ENCODE assay signal across 8 cellular contexts in genomic region chrX:3920424-3921017, GRCh38.
DNase-seq lines count a peak whose midpoint lies in the region; ATAC-seq and TF ChIP-seq lines count a peak whose summit lies in the region.
"Not testable (repeated sequence)": the region's sequence is repeated elsewhere in the genome, so short reads cannot be mapped to it uniquely, and the experiment has no call there.

No MANE protein-coding gene starts in this region.

- CTCF ChIA-PET in HCT116 (lab: Charles Lee); activated CD8-positive, alpha-beta T cell treated with anti-CD3 and anti-CD28 coated beads for 36 hours (lab: Charles Lee): not testable (repeated sequence)

- not testable (repeated sequence) for H4K20me1 ChIP-seq in HCT116 (ENCODE audit: insufficient read depth)

- H3K4me1 Mint-ChIP-seq in activated CD8-positive, alpha-beta T cell treated with anti-CD3 and anti-CD28 coated beads for 36 hours (ENCODE audit: low read depth); stimulated activated naive B cell treated with anti-CD40 and anti-IgM and Interleukin-4, amounts not matched to agents 10 μg/mL and 1 μg/mL and 100 μg/mL, for 72 hours: not testable (repeated sequence)

- not testable (repeated sequence) for H3K27ac Mint-ChIP-seq in activated CD8-positive, alpha-beta T cell treated with anti-CD3 and anti-CD28 coated beads for 36 hours; stimulated activated naive B cell treated with anti-CD40 and anti-IgM and Interleukin-4, amounts not matched to agents 10 μg/mL and 1 μg/mL and 100 μg/mL, for 72 hours

- ATAC-seq in GM18858 (IDR thresholded peaks at IDR 0.05; ENCODE audit: unreplicated experiment) = peak; percentile 96
- peak; percentile 97 for ATAC-seq in GM19463 (IDR thresholded peaks at IDR 0.05; ENCODE audit: unreplicated experiment)
- peak; percentile 98 for ATAC-seq in HCT116
- ATAC-seq in HG03039 (IDR thresholded peaks at IDR 0.05; ENCODE audit: unreplicated experiment) = peak; percentile 95
- peak; percentile 99 for ATAC-seq in HG03457 (IDR thresholded peaks at IDR 0.05; ENCODE audit: unreplicated experiment)
- ATAC-seq in activated CD8-positive, alpha-beta T cell treated with anti-CD3 and anti-CD28 coated beads for 36 hours = peak; percentile 98
- ATAC-seq in left ventricle myocardium superior = peak; percentile 89
- ATAC-seq in stimulated activated naive B cell treated with anti-CD40 and anti-IgM and Interleukin-4, amounts not matched to agents 10 μg/mL and 1 μg/mL and 100 μg/mL, for 72 hours (replicated peaks) = peak; percentile 96 to 97

- H3K27ac ChIP-seq in HCT116 (ENCODE audit: low read depth, low read length) = not testable (repeated sequence)

- not testable (repeated sequence) for H3K27me3 ChIP-seq in HCT116 (ENCODE audit: insufficient read depth, low read length)

- BruUV-seq in HCT116 (replicated peaks; lab: Mats Ljungman, UMichigan) = not testable (repeated sequence)

- H3K36me3 Mint-ChIP-seq in activated CD8-positive, alpha-beta T cell treated with anti-CD3 and anti-CD28 coated beads for 36 hours (ENCODE audit: low read depth); stimulated activated naive B cell treated with anti-CD40 and anti-IgM and Interleukin-4, amounts not matched to agents 10 μg/mL and 1 μg/mL and 100 μg/mL, for 72 hours: not testable (repeated sequence)

- DNase-seq in HCT116 (ENCODE audit: low read depth, low spot score); activated CD8-positive, alpha-beta T cell treated with anti-CD3 and anti-CD28 coated beads for 36 hours; left ventricle myocardium superior; stimulated activated naive B cell treated with anti-CD40 and anti-IgM and Interleukin-4, amounts not matched to agents 10 μg/mL and 1 μg/mL and 100 μg/mL, for 72 hours: not testable (repeated sequence)

- H3K9me2 ChIP-seq in HCT116 (ENCODE audit: insufficient read depth) = not testable (repeated sequence)

- intact Hi-C loops in HCT116 (cut with micrococcal nuclease); activated CD8-positive, alpha-beta T cell treated with anti-CD3 and anti-CD28 coated beads for 36 hours (cut with micrococcal nuclease); left ventricle myocardium superior (cut with micrococcal nuclease): not testable (repeated sequence)

- TF ChIP-seq POLR2A in HCT116 (IDR thresholded peaks at IDR 0.05; ENCODE audit: borderline replicate concordance, extremely low read depth, insufficient read depth, insufficient read length) = not testable (repeated sequence)

- not testable (repeated sequence) for H3K79me2 ChIP-seq in HCT116 (ENCODE audit: insufficient read depth, low read length)

- H2AFZ ChIP-seq in HCT116 (ENCODE audit: low read depth, low read length, poor library complexity, severe bottlenecking) = not testable (repeated sequence)

- H3K36me3 ChIP-seq in HCT116 (ENCODE audit: control insufficient read depth in 1 of 2, insufficient read depth in 2 of 2, low read length in 2 of 2) = not testable (repeated sequence)

- not testable (repeated sequence) for H3K9me3 ChIP-seq in HCT116 (ENCODE audit: control insufficient read depth in 1 of 2, insufficient read depth in 1 of 2, low read depth in 1 of 2, low read length in 2 of 2)

- not testable (repeated sequence) for H3K9me3 Mint-ChIP-seq in activated CD8-positive, alpha-beta T cell treated with anti-CD3 and anti-CD28 coated beads for 36 hours; stimulated activated naive B cell treated with anti-CD40 and anti-IgM and Interleukin-4, amounts not matched to agents 10 μg/mL and 1 μg/mL and 100 μg/mL, for 72 hours

- not testable (repeated sequence) for H3K4me2 ChIP-seq in HCT116 (ENCODE audit: low read length)

- POLR2A ChIA-PET in HCT116 (lab: Charles Lee); activated CD8-positive, alpha-beta T cell treated with anti-CD3 and anti-CD28 coated beads for 36 hours (lab: Charles Lee): not testable (repeated sequence)

- RAD21 ChIA-PET in HCT116 (lab: Charles Lee; ENCODE audit: low non-redundant PET in 1 of 2, low total read pairs in 2 of 2, uncharacterized antibody in 2 of 2, unreplicated experiment in 2 of 2) = not testable (repeated sequence)

- TF ChIP-seq CTCF in HCT116 (IDR thresholded peaks at IDR 0.05 in 2 of 3, conservative IDR thresholded peaks at IDR 0.05 in 1 of 3; ENCODE audit: borderline replicate concordance in 1 of 3, insufficient read depth in 1 of 3, low read depth in 2 of 3, low read length in 2 of 3); activated CD8-positive, alpha-beta T cell treated with anti-CD3 and anti-CD28 coated beads for 36 hours (IDR thresholded peaks at IDR 0.05): not testable (repeated sequence)

- not testable (repeated sequence) for H3K4me1 ChIP-seq in HCT116 (ENCODE audit: control insufficient read depth in 1 of 2, insufficient read depth in 2 of 2, low read length in 2 of 2)

- H3K9ac ChIP-seq in HCT116 (ENCODE audit: low read length) = not testable (repeated sequence)

- H3K4me3 Mint-ChIP-seq in activated CD8-positive, alpha-beta T cell treated with anti-CD3 and anti-CD28 coated beads for 36 hours; stimulated activated naive B cell treated with anti-CD40 and anti-IgM and Interleukin-4, amounts not matched to agents 10 μg/mL and 1 μg/mL and 100 μg/mL, for 72 hours: not testable (repeated sequence)

- H3K27me3 Mint-ChIP-seq in activated CD8-positive, alpha-beta T cell treated with anti-CD3 and anti-CD28 coated beads for 36 hours; stimulated activated naive B cell treated with anti-CD40 and anti-IgM and Interleukin-4, amounts not matched to agents 10 μg/mL and 1 μg/mL and 100 μg/mL, for 72 hours: not testable (repeated sequence)

- H3K4me3 ChIP-seq in HCT116 (replicated peaks in 1 of 2; ENCODE audit: low read depth in 1 of 2, low read length in 2 of 2) = not testable (repeated sequence)

- not testable (repeated sequence) for TF ChIP-seq RAD21 in HCT116 (IDR thresholded peaks at IDR 0.05; ENCODE audit: low read depth)
